8 cellular contexts compared by ENCODE assay signal in genomic region chr7:158325530-158326381, GRCh38.
DNase-seq lines count a peak whose midpoint lies in the region; ATAC-seq, FAIRE-seq and TF ChIP-seq lines count a peak whose summit lies in the region.

No MANE protein-coding gene starts in this region.

- peak; percentile 79 for DNase-seq in DMS53 (lab: John Stamatoyannopoulos, UW)
- DNase-seq in NCI-H2081 (lab: John Stamatoyannopoulos, UW): peak; percentile 91 to 92
- DNase-seq in bronchial epithelial cell (ENCODE audit: low read depth): peak; percentile 95
- peak in 2 of 3 donors; percentile 55 to 66 for DNase-seq in mucosa of descending colon
- no peak for DNase-seq in AML-193 (lab: John Stamatoyannopoulos, UW)

- H3K27me3 ChIP-seq in bronchial epithelial cell (ENCODE audit: control insufficient read depth, insufficient read depth, low read length): no peaks in the 10 kb centered on the region

- H3K9me3 ChIP-seq in mucosa of descending colon: no peaks in the 10 kb centered on the region

- peak; percentile 94 for FAIRE-seq in bronchial epithelial cell (lab: Jason Lieb, UNC)

- no peaks in the 10 kb centered on the region for H3K36me3 ChIP-seq in bronchial epithelial cell (ENCODE audit: control insufficient read depth, insufficient read depth, low read length)
- no peaks in the 10 kb centered on the region for H3K36me3 ChIP-seq in mucosa of descending colon (ENCODE audit: low read depth)

- H3K4me3 ChIP-seq in bronchial epithelial cell (ENCODE audit: low read depth, low read length) (no peak overlapping the region), mucosa of descending colon (no peak overlapping the region)

- ATAC-seq in mucosa of descending colon: peak; percentile 66
- no peak for ATAC-seq in HG03442 (IDR thresholded peaks at IDR 0.05; ENCODE audit: unreplicated experiment)
- no peak for ATAC-seq in GM19035 (IDR thresholded peaks at IDR 0.05; ENCODE audit: unreplicated experiment)
- ATAC-seq in HG03342 (IDR thresholded peaks at IDR 0.05; ENCODE audit: unreplicated experiment): no peak

- intact Hi-C loops in mucosa of descending colon (cut with DNase I, micrococcal nuclease): no loop called here

- TF ChIP-seq CTCF in bronchial epithelial cell (IDR thresholded peaks at IDR 0.05; ENCODE audit: insufficient read depth, low read length, severe bottlenecking): peak; percentile 86
- no peak for TF ChIP-seq CTCF in mucosa of descending colon (IDR thresholded peaks at IDR 0.05)

- H3K4me1 ChIP-seq in mucosa of descending colon (ENCODE audit: low read depth): no peaks in the 10 kb centered on the region

Comparison
In these comparisons a context has a peak if more than half of its experiments do, and no peak if none do; other contexts are left out.
1. DNase-seq: peak in DMS53 (single experiment), NCI-H2081 (2 of 2), bronchial epithelial cell (single experiment) and mucosa of descending colon (2 of 3); none in AML-193 (0 of 2).